17 cellular contexts compared by ENCODE assay signal in genomic region chr5:160272889-160273288, GRCh38. TPM values are rescaled to one million over a fixed set of nuclear protein-coding genes. Genes with fewer than 3 reads are reported as not detected.
"Had no signal": no experiment of that assay in that cellular context is flagged by ENCODE, and none has a peak within 500 bp of the region (broad histone marks: within the 10 kb centered on the region; RNA-seq: fewer than 3 reads in every experiment).

No MANE protein-coding gene starts in this region.

- H3K27ac ChIP-seq: brain microvascular endothelial cell, psoas muscle, right lobe of liver had no signal

- H3K36me3 ChIP-seq: right lobe of liver had no signal

- ATAC-seq: activated CD8-positive, alpha-beta memory T cell treated with anti-CD3 and anti-CD28 coated beads, Interleukin-2, amount 10 ng/mL, durations not matched to agents 7 days and 5 days; naive thymus-derived CD8-positive, alpha-beta T cell; psoas muscle; right lobe of liver; stimulated activated effector memory CD8-positive, alpha-beta T cell treated with anti-CD3 and anti-CD28 coated beads, Interleukin-12 subunit alpha, Interleukin-12 subunit beta, amount 100 ng/mL, for 72 hours had no signal

- DNase-seq: activated CD4-positive, alpha-beta T cell treated with anti-CD3 and anti-CD28 coated beads, Interleukin-2, amount 50 U/mL, for 48 hours; activated CD4-positive, CD25-positive, alpha-beta regulatory T cell treated with anti-CD3 and anti-CD28 coated beads, Interleukin-2, amount 50 U/mL, for 72 hours; activated CD8-positive, alpha-beta memory T cell treated with anti-CD3 and anti-CD28 coated beads, Interleukin-2, amount 10 ng/mL, durations not matched to agents 7 days and 5 days; activated effector memory CD4-positive, alpha-beta T cell treated with anti-CD3 and anti-CD28 coated beads, Interleukin-2, amount 50 U/mL, for 16 hours; activated naive CD8-positive, alpha-beta T cell treated with anti-CD3 and anti-CD28 coated beads for 36 hours; activated T-cell treated with anti-CD3 and anti-CD28 coated beads, Interleukin-2, amount 50 U/mL, for 24 hours; brain microvascular endothelial cell; cerebellar nuclear complex; dermis blood vessel endothelial cell; erythroblast; naive thymus-derived CD8-positive, alpha-beta T cell; psoas muscle; right lobe of liver; thyroid gland had no signal

- H3K27ac Mint-ChIP-seq: activated CD8-positive, alpha-beta memory T cell treated with anti-CD3 and anti-CD28 coated beads, Interleukin-2, amount 10 ng/mL, durations not matched to agents 7 days and 5 days; activated naive CD8-positive, alpha-beta T cell treated with anti-CD3 and anti-CD28 coated beads for 36 hours; activated T-cell treated with anti-CD3 and anti-CD28 coated beads, Interleukin-2, amount 50 U/mL, for 24 hours; naive thymus-derived CD8-positive, alpha-beta T cell; stimulated activated effector memory CD8-positive, alpha-beta T cell treated with anti-CD3 and anti-CD28 coated beads, Interleukin-12 subunit alpha, Interleukin-12 subunit beta, amount 100 ng/mL, for 72 hours had no signal

- H3K9me3 ChIP-seq: psoas muscle, right lobe of liver, thyroid gland had no signal

- H3K4me3 Mint-ChIP-seq: activated CD8-positive, alpha-beta memory T cell treated with anti-CD3 and anti-CD28 coated beads, Interleukin-2, amount 10 ng/mL, durations not matched to agents 7 days and 5 days; activated naive CD8-positive, alpha-beta T cell treated with anti-CD3 and anti-CD28 coated beads for 36 hours; activated T-cell treated with anti-CD3 and anti-CD28 coated beads, Interleukin-2, amount 50 U/mL, for 24 hours; naive thymus-derived CD8-positive, alpha-beta T cell; stimulated activated effector memory CD8-positive, alpha-beta T cell treated with anti-CD3 and anti-CD28 coated beads, Interleukin-12 subunit alpha, Interleukin-12 subunit beta, amount 100 ng/mL, for 72 hours had no signal

- H3K4me3 ChIP-seq: lung, psoas muscle, right lobe of liver, thyroid gland had no signal

- H3K27me3 Mint-ChIP-seq: activated naive CD8-positive, alpha-beta T cell treated with anti-CD3 and anti-CD28 coated beads for 36 hours had no signal

- H3K36me3 Mint-ChIP-seq: activated CD8-positive, alpha-beta memory T cell treated with anti-CD3 and anti-CD28 coated beads, Interleukin-2, amount 10 ng/mL, durations not matched to agents 7 days and 5 days; activated naive CD8-positive, alpha-beta T cell treated with anti-CD3 and anti-CD28 coated beads for 36 hours; naive thymus-derived CD8-positive, alpha-beta T cell; stimulated activated effector memory CD8-positive, alpha-beta T cell treated with anti-CD3 and anti-CD28 coated beads, Interleukin-12 subunit alpha, Interleukin-12 subunit beta, amount 100 ng/mL, for 72 hours had no signal

- H3K9me3 Mint-ChIP-seq: activated naive CD8-positive, alpha-beta T cell treated with anti-CD3 and anti-CD28 coated beads for 36 hours; activated T-cell treated with anti-CD3 and anti-CD28 coated beads, Interleukin-2, amount 50 U/mL, for 24 hours; naive thymus-derived CD8-positive, alpha-beta T cell; stimulated activated effector memory CD8-positive, alpha-beta T cell treated with anti-CD3 and anti-CD28 coated beads, Interleukin-12 subunit alpha, Interleukin-12 subunit beta, amount 100 ng/mL, for 72 hours had no signal

- H3K4me1 ChIP-seq: psoas muscle had no signal

- H3K27me3 ChIP-seq: brain microvascular endothelial cell, right lobe of liver, thyroid gland had no signal

RNA-seq across cellular contexts. Expression of gene CCNJL, which starts 39.5 kb away (rescaled TPM):
- total RNA-seq: activated naive CD8-positive, alpha-beta T cell treated with anti-CD3 and anti-CD28 coated beads for 36 hours; naive thymus-derived CD8-positive, alpha-beta T cell had no signal
- polyA plus RNA-seq: naive thymus-derived CD8-positive, alpha-beta T cell had no signal

RNA-seq across cellular contexts. Expression of gene FABP6, which starts 43.6 kb away (rescaled TPM):
- total RNA-seq: activated CD8-positive, alpha-beta memory T cell treated with anti-CD3 and anti-CD28 coated beads, Interleukin-2, amount 10 ng/mL, durations not matched to agents 7 days and 5 days; activated naive CD8-positive, alpha-beta T cell treated with anti-CD3 and anti-CD28 coated beads for 36 hours; dermis blood vessel endothelial cell; naive thymus-derived CD8-positive, alpha-beta T cell; omental fat pad; right lobe of liver; thyroid gland had no signal
- polyA plus RNA-seq: naive thymus-derived CD8-positive, alpha-beta T cell had no signal
